Comparison of ENCODE assay signal across 23 cellular contexts in genomic region chr17:68294196-68294555, GRCh38. TPM values are rescaled to one million over a fixed set of nuclear protein-coding genes. Genes with fewer than 3 reads are reported as not detected.
A peak's percentile ranks its signal among the peaks of the same experiment; 100 is the strongest.
DNase-seq lines count a peak whose midpoint lies in the region; ATAC-seq and TF ChIP-seq lines count a peak whose summit lies in the region.
"Had no signal": no experiment of that assay in that cellular context is flagged by ENCODE, and none has a peak within 500 bp of the region (broad histone marks: within the 10 kb centered on the region; RNA-seq: fewer than 3 reads in every experiment).

No MANE protein-coding gene starts in this region.

- H3K27me3 ChIP-seq in iPS-18a (ENCODE audit: control insufficient read depth, insufficient read depth, low read length) (peaks cover 37% of the 10 kb centered on the region), neutrophil (no peaks in the 10 kb centered on the region), upper lobe of right lung (peaks cover 22% of the 10 kb centered on the region)
- H3K27me3 ChIP-seq: BE2C had no signal

- ATAC-seq in upper lobe of right lung, result no peak
- ATAC-seq: activated naive CD8-positive, alpha-beta T cell treated with anti-CD3 and anti-CD28 coated beads, Interleukin-2, amount 50 U/mL, for 24 hours; left ventricle myocardium superior; mucosa of descending colon; Right ventricle myocardium inferior had no signal

- H3K9me3 Mint-ChIP-seq in T-helper 1 cell treated with Interleukin-12 subunit alpha and Interleukin-12 subunit beta and Interleukin-4 antibody, amounts not matched to agents 30 μg/mL and 1 μg/mL, for 36 hours, result no peaks in the 10 kb centered on the region
- H3K9me3 Mint-ChIP-seq in HFFc6, result no peaks in the 10 kb centered on the region
- H3K9me3 Mint-ChIP-seq: activated naive CD8-positive, alpha-beta T cell treated with anti-CD3 and anti-CD28 coated beads, Interleukin-2, amount 50 U/mL, for 24 hours had no signal

- peak overlapping the region; percentile 68 for H3K27ac Mint-ChIP-seq in T-helper 1 cell treated with Interleukin-12 subunit alpha and Interleukin-12 subunit beta and Interleukin-4 antibody, amounts not matched to agents 30 μg/mL and 1 μg/mL, for 36 hours
- H3K27ac Mint-ChIP-seq in HFFc6, result no peak overlapping the region
- H3K27ac Mint-ChIP-seq: activated naive CD8-positive, alpha-beta T cell treated with anti-CD3 and anti-CD28 coated beads, Interleukin-2, amount 50 U/mL, for 24 hours had no signal

- no peak overlapping the region for H3K27ac ChIP-seq in iPS-18a (ENCODE audit: low read length)
- peak overlapping the region; percentile 100 for H3K27ac ChIP-seq in neutrophil
- H3K27ac ChIP-seq in upper lobe of right lung, result no peak overlapping the region
- H3K27ac ChIP-seq: colonic mucosa had no signal

- no peak overlapping the region for H3K9ac ChIP-seq in iPS-18a (ENCODE audit: low read length)

- H3K9me3 ChIP-seq in iPS-18a (ENCODE audit: control insufficient read depth, low read depth, low read length) (no peaks in the 10 kb centered on the region), neutrophil (no peaks in the 10 kb centered on the region), upper lobe of right lung (no peaks in the 10 kb centered on the region)
- H3K9me3 ChIP-seq: BE2C, colonic mucosa, mucosa of descending colon, spleen had no signal

- no peak for DNase-seq in T-helper 1 cell
- DNase-seq in NB4 (ENCODE audit: low read depth), result peak; percentile 35
- no peak for DNase-seq in upper lobe of right lung
- DNase-seq in NCI-H1694 (lab: John Stamatoyannopoulos, UW), result no peak
- DNase-seq in HFFc6, result no peak
- DNase-seq: activated CD4-positive, alpha-beta T cell treated with anti-CD3 and anti-CD28 coated beads for 48 hours; activated naive CD8-positive, alpha-beta T cell treated with anti-CD3 and anti-CD28 coated beads, Interleukin-2, amount 50 U/mL, for 24 hours; BE2C; colonic mucosa; GF-D8; glutamatergic neuron; left ventricle myocardium superior; mucosa of descending colon; NCI-H1105 treated with DMSO at 0.1 percent for 48 hours; NCI-H69; occipital lobe; retina; spleen; stimulated activated CD4-positive, alpha-beta T cell treated with anti-CD3 and anti-CD28 coated beads, Interleukin-4, amount 100 ng/mL, for 24 hours had no signal

- TF ChIP-seq CTCF in NB4 (IDR thresholded peaks at IDR 0.05; ENCODE audit: low read depth, low read length) (no peak), neutrophil (IDR thresholded peaks at IDR 0.05) (no peak), upper lobe of right lung (IDR thresholded peaks at IDR 0.05) (no peak), HFFc6 (IDR thresholded peaks at IDR 0.05) (no peak)

- no peak for TF ChIP-seq POLR2A in NB4 (IDR thresholded peaks at IDR 0.05; ENCODE audit: extremely low read depth, insufficient read length)

- peaks cover 4% of the 10 kb centered on the region for H3K36me3 Mint-ChIP-seq in T-helper 1 cell treated with Interleukin-12 subunit alpha and Interleukin-12 subunit beta and Interleukin-4 antibody, amounts not matched to agents 30 μg/mL and 1 μg/mL, for 36 hours (ENCODE audit: low read depth)
- no peaks in the 10 kb centered on the region for H3K36me3 Mint-ChIP-seq in HFFc6 (ENCODE audit: low read depth)

- no peaks in the 10 kb centered on the region for H3K36me3 ChIP-seq in iPS-18a (ENCODE audit: control insufficient read depth, low read depth, low read length)
- no peaks in the 10 kb centered on the region for H3K36me3 ChIP-seq in neutrophil
- no peaks in the 10 kb centered on the region for H3K36me3 ChIP-seq in upper lobe of right lung
- H3K36me3 ChIP-seq: BE2C, colonic mucosa, spleen had no signal

- no peak overlapping the region for H3K4me3 ChIP-seq in NB4 (ENCODE audit: low read depth, low read length)
- H3K4me3 ChIP-seq in iPS-18a (ENCODE audit: low read length), result peak overlapping the region; percentile 38
- H3K4me3 ChIP-seq in neutrophil (ENCODE audit: low read depth in 1 of 2, low read length in 1 of 2), result no peak overlapping the region
- no peak overlapping the region for H3K4me3 ChIP-seq in upper lobe of right lung
- H3K4me3 ChIP-seq: colonic mucosa, mucosa of descending colon, spleen had no signal

- peaks cover 50% of the 10 kb centered on the region for H3K4me1 Mint-ChIP-seq in T-helper 1 cell treated with Interleukin-12 subunit alpha and Interleukin-12 subunit beta and Interleukin-4 antibody, amounts not matched to agents 30 μg/mL and 1 μg/mL, for 36 hours (ENCODE audit: low read depth)
- peaks cover 21% of the 10 kb centered on the region for H3K4me1 Mint-ChIP-seq in HFFc6 (ENCODE audit: low read depth)

- intact Hi-C loops in upper lobe of right lung (cut with DNase I), result no loop called here

- H3K4me3 Mint-ChIP-seq in T-helper 1 cell treated with Interleukin-12 subunit alpha and Interleukin-12 subunit beta and Interleukin-4 antibody, amounts not matched to agents 30 μg/mL and 1 μg/mL, for 36 hours, result no peak overlapping the region
- no peak overlapping the region for H3K4me3 Mint-ChIP-seq in HFFc6
- H3K4me3 Mint-ChIP-seq: activated naive CD8-positive, alpha-beta T cell treated with anti-CD3 and anti-CD28 coated beads, Interleukin-2, amount 50 U/mL, for 24 hours had no signal

- H3K4me1 ChIP-seq in iPS-18a (ENCODE audit: control insufficient read depth, low read depth, low read length) (peaks cover 39% of the 10 kb centered on the region), neutrophil (ENCODE audit: control insufficient read depth in 1 of 2, insufficient read depth in 1 of 2, low read depth in 1 of 2, low read length in 1 of 2) (peaks cover 78 to 85% of the 10 kb centered on the region in 2 experiments), upper lobe of right lung (peaks cover 17% of the 10 kb centered on the region)

- peaks cover 13% of the 10 kb centered on the region for H3K27me3 Mint-ChIP-seq in T-helper 1 cell treated with Interleukin-12 subunit alpha and Interleukin-12 subunit beta and Interleukin-4 antibody, amounts not matched to agents 30 μg/mL and 1 μg/mL, for 36 hours (ENCODE audit: low read depth)
- peaks cover 14% of the 10 kb centered on the region for H3K27me3 Mint-ChIP-seq in HFFc6 (ENCODE audit: insufficient read depth)
- H3K27me3 Mint-ChIP-seq: activated naive CD8-positive, alpha-beta T cell treated with anti-CD3 and anti-CD28 coated beads, Interleukin-2, amount 50 U/mL, for 24 hours had no signal

RNA-seq across cellular contexts. Expression of gene ARSG, which starts 2.9 kb away (rescaled TPM):
- total RNA-seq in upper lobe of right lung, result 4.8 TPM
- total RNA-seq in HFFc6 (2021; fragmentation: NEBNext Ultra II Directional; extraction: Animal tissue kit (Norgen Biotek cat#: 25700)), result 1 to 10 TPM; 4.0 to 7.0 (median 5.0) TPM

RNA-seq across cellular contexts. Expression of gene SLC16A6, which starts 3.2 kb away (rescaled TPM):
- 7.5 TPM for total RNA-seq in upper lobe of right lung
- under 1 TPM; 0.12 to 0.56 (median 0.38) TPM for total RNA-seq in HFFc6 (2021; fragmentation: NEBNext Ultra II Directional; extraction: Animal tissue kit (Norgen Biotek cat#: 25700))
- total RNA-seq: left ventricle myocardium superior had no signal

RNA-seq across cellular contexts. Expression of gene AMZ2, which starts 46.3 kb away (rescaled TPM):
- total RNA-seq in upper lobe of right lung, result 50.5 TPM
- 100 to 1,000 TPM; 108 to 127 (median 123) TPM for total RNA-seq in HFFc6 (2021; fragmentation: NEBNext Ultra II Directional; extraction: Animal tissue kit (Norgen Biotek cat#: 25700))
